ENCODE assay signal across 8 cellular contexts in genomic region chr9:20611751-20612287, GRCh38. TPM values are rescaled to one million over a fixed set of nuclear protein-coding genes. Genes with fewer than 3 reads are reported as not detected.
DNase-seq lines count a peak whose midpoint lies in the region; ATAC-seq, FAIRE-seq and TF ChIP-seq lines count a peak whose summit lies in the region.

No MANE protein-coding gene starts in this region.

- 0 out of 2 replicates have a peak overlapping the region, but pooled peaks have one; percentile 13 for H3K9ac ChIP-seq in GM23248

- no peak overlapping the region for H3K4me3 Mint-ChIP-seq in activated CD8-positive, alpha-beta T cell treated with anti-CD3 and anti-CD28 coated beads, Interleukin-2, amount 10 ng/mL, durations not matched to agents 7 days and 5 days

- no peak for TF ChIP-seq POLR2A in A549 (IDR thresholded peaks at IDR 0.05; ENCODE audit: low read length)

- DNase-seq in A549 (ENCODE audit: low read depth in 1 of 2, low spot score in 1 of 2) (peak; percentile 58 to 90), GM23248 (peak; percentile 79), kidney epithelial cell (ENCODE audit: low read depth) (no peak), cerebellar cortex (ENCODE audit: low spot score) (no peak), Ammon's horn (ENCODE audit: low spot score) (no peak)
- DNase-seq in activated CD8-positive, alpha-beta T cell treated with anti-CD3 and anti-CD28 coated beads, Interleukin-2, amount 10 ng/mL, durations not matched to agents 7 days and 5 days, result no peak

- FAIRE-seq in A549 (lab: Jason Lieb, UNC), result peak; percentile 99

- CTCF ChIA-PET in A549 (lab: Yijun Ruan, JAX), result interaction anchor here (0.9 to 1.5 kb wide), 8 partner anchors 9 to 58 kb away, joined by 3 to 4 read pairs (median 3); partner anchors contain the start of gene MLLT3
- CTCF ChIA-PET in activated CD8-positive, alpha-beta T cell treated with anti-CD3 and anti-CD28 coated beads, Interleukin-2, amount 10 ng/mL, durations not matched to agents 7 days and 5 days (lab: Charles Lee), result interaction anchor here (0.8 to 4.4 kb wide), 9 partner anchors 10 to 194 kb away, joined by 3 to 19 read pairs (median 4); partner anchors contain the start of gene MLLT3

- H3K27ac ChIP-seq in A549, result peak overlapping the region; percentile 60 to 71
- H3K27ac ChIP-seq in GM23248, result peak overlapping the region; percentile 45

- H3K9me3 ChIP-seq in A549 (no peaks in the 10 kb centered on the region), GM23248 (ENCODE audit: low read depth) (no peaks in the 10 kb centered on the region)

- peak; percentile 63 to 79; a peak in 3 of 5 replicates for TF ChIP-seq EP300 in A549 (IDR thresholded peaks at IDR 0.05)

- H3F3A ChIP-seq in GM23248 (ENCODE audit: insufficient read depth), result peaks cover 40% of the 10 kb centered on the region; the same call in 1 of the 2 replicates

- peak; percentile 30 to 42; a peak in 4 of 5 replicates for TF ChIP-seq RAD21 in A549 (conservative IDR thresholded peaks at IDR 0.05 in 1 of 2, IDR thresholded peaks at IDR 0.05 in 1 of 2)

- no peaks in the 10 kb centered on the region for H4K20me1 ChIP-seq in GM23248 (ENCODE audit: insufficient read depth)

- H3K36me3 ChIP-seq in GM23248 (ENCODE audit: low read depth) (no peaks in the 10 kb centered on the region), kidney epithelial cell (ENCODE audit: control insufficient read depth, insufficient read depth, low read length) (no peaks in the 10 kb centered on the region)

- no peaks in the 10 kb centered on the region for H3K9me3 Mint-ChIP-seq in activated CD8-positive, alpha-beta T cell treated with anti-CD3 and anti-CD28 coated beads, Interleukin-2, amount 10 ng/mL, durations not matched to agents 7 days and 5 days (ENCODE audit: insufficient read depth)

- no peak overlapping the region for H2AFZ ChIP-seq in GM23248

- H3K4me3 ChIP-seq in A549, result peak overlapping the region; percentile 17
- H3K4me3 ChIP-seq in GM23248, result peak overlapping the region; percentile 49
- no peak overlapping the region for H3K4me3 ChIP-seq in kidney epithelial cell (ENCODE audit: low read depth, low read length)

- H3K27me3 Mint-ChIP-seq in activated CD8-positive, alpha-beta T cell treated with anti-CD3 and anti-CD28 coated beads, Interleukin-2, amount 10 ng/mL, durations not matched to agents 7 days and 5 days (ENCODE audit: low read depth), result no peaks in the 10 kb centered on the region

- H3K4me2 ChIP-seq in A549 (peak overlapping the region; percentile 66), GM23248 (ENCODE audit: unreplicated experiment) (peak overlapping the region; percentile 67)

- POLR2A ChIA-PET in A549 (lab: Yijun Ruan, JAX), result interaction anchor here (1.5 kb wide), 1 partner anchor 11 kb away, joined by 5 read pairs; the partner anchor contains the start of gene MLLT3
- POLR2A ChIA-PET in activated CD8-positive, alpha-beta T cell treated with anti-CD3 and anti-CD28 coated beads, Interleukin-2, amount 10 ng/mL, durations not matched to agents 7 days and 5 days (lab: Charles Lee), result no interaction called here

- peak; percentile 38 for TF ChIP-seq CTCF in A549 (IDR thresholded peaks at IDR 0.05)
- TF ChIP-seq CTCF in kidney epithelial cell (IDR thresholded peaks at IDR 0.05; ENCODE audit: insufficient read depth, low read length, poor library complexity, severe bottlenecking), result peak; percentile 29

- H3K9me2 ChIP-seq in GM23248 (ENCODE audit: insufficient read depth), result no peaks in the 10 kb centered on the region; the same call in 1 of the 2 replicates

- peaks cover 66% of the 10 kb centered on the region for H3K79me2 ChIP-seq in GM23248 (ENCODE audit: insufficient read depth)

- no peak overlapping the region for H3K27ac Mint-ChIP-seq in activated CD8-positive, alpha-beta T cell treated with anti-CD3 and anti-CD28 coated beads, Interleukin-2, amount 10 ng/mL, durations not matched to agents 7 days and 5 days

- H3K4me1 Mint-ChIP-seq in activated CD8-positive, alpha-beta T cell treated with anti-CD3 and anti-CD28 coated beads, Interleukin-2, amount 10 ng/mL, durations not matched to agents 7 days and 5 days (ENCODE audit: low read depth), result peaks cover 70% of the 10 kb centered on the region

- in situ Hi-C loops in GM23248 (cut with MboI), result no loop called here

- H3K27me3 ChIP-seq in GM23248 (replicated peaks; ENCODE audit: insufficient read depth) (no peaks in the 10 kb centered on the region), kidney epithelial cell (ENCODE audit: control insufficient read depth, insufficient read depth, low read length) (no peaks in the 10 kb centered on the region)

- H3K36me3 Mint-ChIP-seq in activated CD8-positive, alpha-beta T cell treated with anti-CD3 and anti-CD28 coated beads, Interleukin-2, amount 10 ng/mL, durations not matched to agents 7 days and 5 days (ENCODE audit: low read depth), result peaks cover 56% of the 10 kb centered on the region

- H3K4me1 ChIP-seq in A549, result peaks cover 83% of the 10 kb centered on the region
- H3K4me1 ChIP-seq in GM23248 (ENCODE audit: insufficient read depth), result peaks cover 17% of the 10 kb centered on the region

- peak; percentile 90 to 97 for ATAC-seq in A549
- peak; percentile 42 for ATAC-seq in activated CD8-positive, alpha-beta T cell treated with anti-CD3 and anti-CD28 coated beads, Interleukin-2, amount 10 ng/mL, durations not matched to agents 7 days and 5 days
- ATAC-seq in HG03039 (IDR thresholded peaks at IDR 0.05; ENCODE audit: unreplicated experiment), result no peak
- ATAC-seq in HG02678 (IDR thresholded peaks at IDR 0.05; ENCODE audit: unreplicated experiment), result no peak

- WGBS in A549 (ENCODE audit: missing lambda C conversion rate), result 2% methylated on average over 3 of the region's 3 CpGs
- WGBS in GM23248 (ENCODE audit: low coverage in 1 of 2, low lambda C conversion rate in 2 of 2, missing lambda C conversion rate in 2 of 2), 2 experiments, result 58 to 62% methylated on average over 3 of the region's 3 CpGs

TF ChIP-seq in A549, 52 proteins besides CTCF, POLR2A, EP300 and RAD21 (continues in another document):
- TF ChIP-seq RARB (CRISPR knock-in tag; IDR thresholded peaks at IDR 0.05), result 0 out of 2 replicates have a peak, but pooled peaks have one; percentile 32
- TF ChIP-seq HOXB13 (CRISPR knock-in tag; IDR thresholded peaks at IDR 0.05; ENCODE audit: low read depth), result no peak; the same call in 1 of the 2 replicates
- TF ChIP-seq MAZ (IDR thresholded peaks at IDR 0.05; ENCODE audit: borderline replicate concordance, low read depth, low read length), result no peak
- TF ChIP-seq RNF2 (IDR thresholded peaks at IDR 0.05; ENCODE audit: borderline replicate concordance, low read depth), result no peak
- 0 out of 2 replicates have a peak, but pooled peaks have one; percentile 24 for TF ChIP-seq HOXB5 (CRISPR knock-in tag; IDR thresholded peaks at IDR 0.05)
- no peak for TF ChIP-seq E2F6 (IDR thresholded peaks at IDR 0.05; ENCODE audit: borderline replicate concordance, low read depth)
- TF ChIP-seq FOSL2 (IDR thresholded peaks at IDR 0.05), result peak; percentile 97
- TF ChIP-seq FOSL2 (CRISPR knock-in tag; IDR thresholded peaks at IDR 0.05), result peak; percentile 99
- TF ChIP-seq JUNB (IDR thresholded peaks at IDR 0.05), result peak; percentile 97
- peak; percentile 87 for TF ChIP-seq FOXS1 (CRISPR knock-in tag; IDR thresholded peaks at IDR 0.05)
- peak; percentile 78 for TF ChIP-seq MAX (IDR thresholded peaks at IDR 0.05)
- peak; percentile 64; the same call in 1 of the 2 replicates for TF ChIP-seq PBX3 (IDR thresholded peaks at IDR 0.05)
- TF ChIP-seq ZFP36 (IDR thresholded peaks at IDR 0.05; ENCODE audit: borderline replicate concordance, partially characterized antibody), result peak; percentile 66
- TF ChIP-seq HOXA7 (CRISPR knock-in tag; IDR thresholded peaks at IDR 0.05), result peak; percentile 81; the same call in 1 of the 2 replicates
- no peak for TF ChIP-seq SREBF2 (IDR thresholded peaks at IDR 0.05)
- peak; percentile 91 for TF ChIP-seq HES2 (IDR thresholded peaks at IDR 0.05)
- peak; percentile 98 to 99 for TF ChIP-seq CEBPB (IDR thresholded peaks at IDR 0.05)
- TF ChIP-seq JUN (IDR thresholded peaks at IDR 0.05), result peak; percentile 72 to 91; a peak in 3 of 5 replicates
- no peak for TF ChIP-seq CHD4 (IDR thresholded peaks at IDR 0.05; ENCODE audit: borderline replicate concordance)

RNA-seq across cellular contexts. Expression of gene MLLT3, which starts 10.5 kb away (rescaled TPM):
- polyA plus RNA-seq in A549 (2011; rRNA removed) (47.6 and 50.8 TPM in 2 replicates), A549 (2017; fragmentation: RNase III; extraction: RNeasy Plus Mini Kit Qiagen cat#74134 plus additional on column Dnase treatment) (13.0 to 15.3 TPM (median 14.3 TPM) in 3 replicates), GM23248 (2016; fragmentation: Nextera tagmentation; extraction: Ambion mirVana) (7.1 and 7.5 TPM in 2 replicates)
- polyA plus RNA-seq in A549 (2012; cell fraction: cytosol; rRNA removed), result 9.0 and 10.1 TPM in 2 replicates
- 3.3 and 3.6 TPM in 2 replicates for polyA plus RNA-seq in A549 (2012; cell fraction: nucleus; rRNA removed)
- 23.0 and 23.6 TPM in 2 replicates for polyA minus RNA-seq in A549 (2011; rRNA and poly(A)+ RNA removed)
- total RNA-seq in GM23248 (2014; rRNA removed; shearing (Covaris generic)), result 11.9 and 12.1 TPM in 2 replicates
- total RNA-seq in activated CD8-positive, alpha-beta T cell treated with anti-CD3 and anti-CD28 coated beads, Interleukin-2, amount 10 ng/mL, durations not matched to agents 7 days and 5 days, result 100 to 1,000 TPM; 112 to 114 TPM
- total RNA-seq in kidney epithelial cell, result 16.2 and 32.4 TPM in 2 replicates

Comparison
In these comparisons a context has a peak if more than half of its experiments do, and no peak if none do; other contexts are left out.
1. ATAC-seq: peak in A549 (2 of 2) and activated CD8-positive, alpha-beta T cell treated with anti-CD3 and anti-CD28 coated beads, Interleukin-2, amount 10 ng/mL, durations not matched to agents 7 days and 5 days (single experiment); none in HG03039 (single experiment) and HG02678 (single experiment).
2. DNase-seq: peak in A549 (2 of 2) and GM23248 (single experiment); none in activated CD8-positive, alpha-beta T cell treated with anti-CD3 and anti-CD28 coated beads, Interleukin-2, amount 10 ng/mL, durations not matched to agents 7 days and 5 days (single experiment), kidney epithelial cell (single experiment), cerebellar cortex (single experiment) and Ammon's horn (single experiment).